ENCODE assay signal across 12 cellular contexts in the genomic region with DNA sequence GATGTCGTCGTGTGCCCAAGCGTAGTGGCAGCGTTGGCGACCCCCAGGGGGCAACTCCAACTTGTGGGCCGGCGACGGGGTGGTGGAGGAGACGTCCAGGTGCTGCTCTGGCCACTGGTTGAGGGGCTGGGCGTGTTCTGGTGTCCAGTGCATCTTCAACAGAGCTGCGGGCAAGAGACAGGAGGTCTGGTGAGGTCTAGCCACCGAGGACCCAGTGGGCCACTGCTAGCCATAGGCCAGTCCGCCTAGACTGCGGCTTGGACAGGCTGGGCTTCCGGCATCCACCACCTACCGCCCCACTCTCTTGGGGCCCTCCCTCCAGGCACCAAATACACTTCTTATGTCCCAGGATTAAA. TPM values are rescaled to one million over a fixed set of nuclear protein-coding genes. Genes with fewer than 3 reads are reported as not detected.
DNase-seq lines count a peak whose midpoint lies in the region; ATAC-seq and TF ChIP-seq lines count a peak whose summit lies in the region.
"Had no signal": no experiment of that assay in that cellular context is flagged by ENCODE, and none has a peak within 500 bp of the region (broad histone marks: within the 10 kb centered on the region; RNA-seq: fewer than 3 reads in every experiment).

No MANE protein-coding gene starts in this region.

- no peak for DNase-seq in activated T-cell treated with anti-CD3 and anti-CD28 coated beads, Interleukin-2, amount 50 U/mL, for 4 hours
- no peak for DNase-seq in activated T-cell treated with anti-CD3 and anti-CD28 coated beads, Interleukin-2, amount 50 U/mL, for 1 hour
- DNase-seq in WTC11 (ENCODE audit: low spot score) (no peak), fibroblast of villous mesenchyme (ENCODE audit: low read depth) (no peak), smooth muscle cell (lab: John Stamatoyannopoulos, UW; ENCODE audit: unreplicated experiment) (no peak), NCI-H1436 (lab: John Stamatoyannopoulos, UW) (no peak), upper lobe of right lung (no peak), HuH-7.5 (ENCODE audit: low spot score) (no peak)
- DNase-seq: activated gamma-delta T cell treated with Interleukin-2 at 50 U/mL for 16 hours, mammary epithelial cell, NCI-H1048 had no signal

- H3K36me3 ChIP-seq in smooth muscle cell (ENCODE audit: low read depth) (no peaks in the 10 kb centered on the region), upper lobe of right lung (no peaks in the 10 kb centered on the region)

- H3K9me3 ChIP-seq in smooth muscle cell (replicated peaks; ENCODE audit: low read depth) = no peaks in the 10 kb centered on the region
- H3K9me3 ChIP-seq in upper lobe of right lung = no peaks in the 10 kb centered on the region

- no peak overlapping the region for H3K27ac Mint-ChIP-seq in WTC11

- POLR2A ChIA-PET in WTC11 (lab: Charles Lee) = no interaction called here

- no peak overlapping the region for H2AFZ ChIP-seq in smooth muscle cell (ENCODE audit: low read depth)

- no peaks in the 10 kb centered on the region for H3K36me3 Mint-ChIP-seq in activated T-cell treated with anti-CD3 and anti-CD28 coated beads, Interleukin-2, amount 50 U/mL, for 4 hours (ENCODE audit: insufficient read depth)
- H3K36me3 Mint-ChIP-seq in WTC11 = no peaks in the 10 kb centered on the region

- H3K4me2 ChIP-seq in smooth muscle cell = peak overlapping the region; percentile 90

- intact Hi-C loops in upper lobe of right lung (cut with DNase I) = no loop called here

- H3K9ac ChIP-seq in smooth muscle cell (ENCODE audit: low read depth) = no peak overlapping the region

- H3K27ac ChIP-seq in smooth muscle cell (ENCODE audit: low read depth) (no peak overlapping the region), upper lobe of right lung (no peak overlapping the region)

- H3K4me1 Mint-ChIP-seq in activated T-cell treated with anti-CD3 and anti-CD28 coated beads, Interleukin-2, amount 50 U/mL, for 4 hours (ENCODE audit: low read depth) = peaks cover 15% of the 10 kb centered on the region
- peaks cover 24% of the 10 kb centered on the region for H3K4me1 Mint-ChIP-seq in WTC11

- H3K27me3 ChIP-seq in smooth muscle cell (ENCODE audit: low read depth) (no peaks in the 10 kb centered on the region), upper lobe of right lung (peaks cover 3% of the 10 kb centered on the region)

- no peaks in the 10 kb centered on the region for H3K9me3 Mint-ChIP-seq in activated T-cell treated with anti-CD3 and anti-CD28 coated beads, Interleukin-2, amount 50 U/mL, for 4 hours
- H3K9me3 Mint-ChIP-seq in WTC11 = no peaks in the 10 kb centered on the region

- H3K4me1 ChIP-seq in smooth muscle cell (ENCODE audit: low read depth) (peaks cover 9% of the 10 kb centered on the region), upper lobe of right lung (peaks cover 6% of the 10 kb centered on the region)

- H3K4me3 Mint-ChIP-seq in activated T-cell treated with anti-CD3 and anti-CD28 coated beads, Interleukin-2, amount 50 U/mL, for 4 hours = peak overlapping the region; percentile 62
- H3K4me3 Mint-ChIP-seq in WTC11 = peak overlapping the region; percentile 61

- no peaks in the 10 kb centered on the region for H3K79me2 ChIP-seq in smooth muscle cell (ENCODE audit: low read depth)

- TF ChIP-seq CTCF in WTC11 (IDR thresholded peaks at IDR 0.05) (no peak), fibroblast of villous mesenchyme (IDR thresholded peaks at IDR 0.05; ENCODE audit: insufficient read depth, low read depth, low read length) (no peak), smooth muscle cell (IDR thresholded peaks at IDR 0.05; ENCODE audit: borderline replicate concordance, insufficient read depth, poor library complexity, severe bottlenecking) (no peak), upper lobe of right lung (IDR thresholded peaks at IDR 0.05) (no peak)

- WGBS in smooth muscle cell (ENCODE audit: low lambda C conversion rate) = 89% methylated on average over 16 of the region's 16 CpGs

- CTCF ChIA-PET in WTC11 (lab: Charles Lee) = interaction anchor here (1.0 to 4.6 kb wide), 4 partner anchors 8 to 53 kb away, joined by 3 to 67 read pairs (median 28); no protein-coding TSS in a partner anchor

- H3K27me3 Mint-ChIP-seq in activated T-cell treated with anti-CD3 and anti-CD28 coated beads, Interleukin-2, amount 50 U/mL, for 4 hours (ENCODE audit: low read depth) = peaks cover 4% of the 10 kb centered on the region
- H3K27me3 Mint-ChIP-seq in WTC11 (ENCODE audit: low read depth) = peaks cover 37% of the 10 kb centered on the region

- H4K20me1 ChIP-seq in smooth muscle cell (ENCODE audit: low read depth) = peaks cover 24% of the 10 kb centered on the region

- peaks cover 9% of the 10 kb centered on the region for H3F3A ChIP-seq in smooth muscle cell (ENCODE audit: low read depth)

- no peak for ATAC-seq in activated T-cell treated with anti-CD3 and anti-CD28 coated beads, Interleukin-2, amount 50 U/mL, for 4 hours
- ATAC-seq in WTC11 (no peak), upper lobe of right lung (no peak)
- ATAC-seq: Right ventricle myocardium inferior had no signal

- H3K4me3 ChIP-seq in fibroblast of villous mesenchyme (ENCODE audit: low read depth, low read length) (peak overlapping the region; percentile 78), smooth muscle cell (no peak overlapping the region), upper lobe of right lung (no peak overlapping the region)

TF ChIP-seq in WTC11, 78 proteins besides CTCF, POLR2A, EP300 and RAD21:
- no peak for TF ChIP-seq FOXJ3 (CRISPR knock-in tag; IDR thresholded peaks at IDR 0.05; ENCODE audit: borderline replicate concordance)
- TF ChIP-seq ETV6 (CRISPR knock-in tag; IDR thresholded peaks at IDR 0.05) = no peak
- TF ChIP-seq, protein P1, sequence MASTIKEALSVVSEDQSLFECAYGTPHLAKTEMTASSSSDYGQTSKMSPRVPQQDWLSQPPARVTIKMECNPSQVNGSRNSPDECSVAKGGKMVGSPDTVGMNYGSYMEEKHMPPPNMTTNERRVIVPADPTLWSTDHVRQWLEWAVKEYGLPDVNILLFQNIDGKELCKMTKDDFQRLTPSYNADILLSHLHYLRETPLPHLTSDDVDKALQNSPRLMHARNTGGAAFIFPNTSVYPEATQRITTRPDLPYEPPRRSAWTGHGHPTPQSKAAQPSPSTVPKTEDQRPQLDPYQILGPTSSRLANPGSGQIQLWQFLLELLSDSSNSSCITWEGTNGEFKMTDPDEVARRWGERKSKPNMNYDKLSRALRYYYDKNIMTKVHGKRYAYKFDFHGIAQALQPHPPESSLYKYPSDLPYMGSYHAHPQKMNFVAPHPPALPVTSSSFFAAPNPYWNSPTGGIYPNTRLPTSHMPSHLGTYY (CRISPR knock-in tag; IDR thresholded peaks at IDR 0.05) = no peak
- TF ChIP-seq CREB1 (CRISPR knock-in tag; IDR thresholded peaks at IDR 0.05) = no peak
- no peak for TF ChIP-seq SMAD4 (CRISPR knock-in tag; IDR thresholded peaks at IDR 0.05)
- TF ChIP-seq, protein P2, sequence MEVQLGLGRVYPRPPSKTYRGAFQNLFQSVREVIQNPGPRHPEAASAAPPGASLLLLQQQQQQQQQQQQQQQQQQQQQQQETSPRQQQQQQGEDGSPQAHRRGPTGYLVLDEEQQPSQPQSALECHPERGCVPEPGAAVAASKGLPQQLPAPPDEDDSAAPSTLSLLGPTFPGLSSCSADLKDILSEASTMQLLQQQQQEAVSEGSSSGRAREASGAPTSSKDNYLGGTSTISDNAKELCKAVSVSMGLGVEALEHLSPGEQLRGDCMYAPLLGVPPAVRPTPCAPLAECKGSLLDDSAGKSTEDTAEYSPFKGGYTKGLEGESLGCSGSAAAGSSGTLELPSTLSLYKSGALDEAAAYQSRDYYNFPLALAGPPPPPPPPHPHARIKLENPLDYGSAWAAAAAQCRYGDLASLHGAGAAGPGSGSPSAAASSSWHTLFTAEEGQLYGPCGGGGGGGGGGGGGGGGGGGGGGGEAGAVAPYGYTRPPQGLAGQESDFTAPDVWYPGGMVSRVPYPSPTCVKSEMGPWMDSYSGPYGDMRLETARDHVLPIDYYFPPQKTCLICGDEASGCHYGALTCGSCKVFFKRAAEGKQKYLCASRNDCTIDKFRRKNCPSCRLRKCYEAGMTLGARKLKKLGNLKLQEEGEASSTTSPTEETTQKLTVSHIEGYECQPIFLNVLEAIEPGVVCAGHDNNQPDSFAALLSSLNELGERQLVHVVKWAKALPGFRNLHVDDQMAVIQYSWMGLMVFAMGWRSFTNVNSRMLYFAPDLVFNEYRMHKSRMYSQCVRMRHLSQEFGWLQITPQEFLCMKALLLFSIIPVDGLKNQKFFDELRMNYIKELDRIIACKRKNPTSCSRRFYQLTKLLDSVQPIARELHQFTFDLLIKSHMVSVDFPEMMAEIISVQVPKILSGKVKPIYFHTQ (CRISPR knock-in tag; IDR thresholded peaks at IDR 0.05) = no peak
- TF ChIP-seq, protein P3, sequence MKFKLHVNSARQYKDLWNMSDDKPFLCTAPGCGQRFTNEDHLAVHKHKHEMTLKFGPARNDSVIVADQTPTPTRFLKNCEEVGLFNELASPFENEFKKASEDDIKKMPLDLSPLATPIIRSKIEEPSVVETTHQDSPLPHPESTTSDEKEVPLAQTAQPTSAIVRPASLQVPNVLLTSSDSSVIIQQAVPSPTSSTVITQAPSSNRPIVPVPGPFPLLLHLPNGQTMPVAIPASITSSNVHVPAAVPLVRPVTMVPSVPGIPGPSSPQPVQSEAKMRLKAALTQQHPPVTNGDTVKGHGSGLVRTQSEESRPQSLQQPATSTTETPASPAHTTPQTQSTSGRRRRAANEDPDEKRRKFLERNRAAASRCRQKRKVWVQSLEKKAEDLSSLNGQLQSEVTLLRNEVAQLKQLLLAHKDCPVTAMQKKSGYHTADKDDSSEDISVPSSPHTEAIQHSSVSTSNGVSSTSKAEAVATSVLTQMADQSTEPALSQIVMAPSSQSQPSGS (CRISPR knock-in tag; IDR thresholded peaks at IDR 0.05; ENCODE audit: borderline replicate concordance, low read depth) = no peak

RNA-seq across cellular contexts. Expression of a gene that starts 26.3 kb away (rescaled TPM):
- under 1 TPM; 0.54 to 0.69 (median 0.58) TPM for total RNA-seq in activated T-cell treated with anti-CD3 and anti-CD28 coated beads, Interleukin-2, amount 50 U/mL, for 4 hours
- total RNA-seq in WTC11 (2021) = 9.9 to 10.3 TPM (median 10.0 TPM) in 3 replicates
- total RNA-seq in fibroblast of villous mesenchyme = under 0.01 and 0.32 TPM in 2 replicates
- total RNA-seq in smooth muscle cell = 2.3 and 2.7 TPM in 2 replicates
- 1.1 TPM in 2 replicates for polyA plus RNA-seq in smooth muscle cell
- total RNA-seq in upper lobe of right lung = 1.5 TPM
- polyA plus RNA-seq: mammary epithelial cell had no signal
